ENCODE assay signal across 13 cellular contexts in genomic region chr14:51889851-51890250, GRCh38. TPM values are rescaled to one million over a fixed set of nuclear protein-coding genes. Genes with fewer than 3 reads are reported as not detected.
DNase-seq lines count a peak whose midpoint lies in the region; ATAC-seq and TF ChIP-seq lines count a peak whose summit lies in the region.
"Had no signal": no experiment of that assay in that cellular context is flagged by ENCODE, and none has a peak within 500 bp of the region (broad histone marks: within the 10 kb centered on the region; RNA-seq: fewer than 3 reads in every experiment).

No MANE protein-coding gene starts in this region.

- H3K36me3 ChIP-seq in neuronal stem cell (replicated peaks in 1 of 2; ENCODE audit: control insufficient read depth in 2 of 2, insufficient read depth in 2 of 2, low read length in 2 of 2) (peaks cover 0 to 28% of the 10 kb centered on the region in 2 donors), vagina (no peaks in the 10 kb centered on the region)
- H3K36me3 ChIP-seq: transverse colon had no signal

- no peak overlapping the region for H3K18ac ChIP-seq in neuronal stem cell (ENCODE audit: low read length)

- H3K9ac ChIP-seq in neuronal stem cell (ENCODE audit: low read depth, low read length, poor library complexity), result no peak overlapping the region

- H3K27ac ChIP-seq in neuronal stem cell (replicated peaks; ENCODE audit: low read length) (no peak overlapping the region), vagina (no peak overlapping the region)
- H3K27ac ChIP-seq: PC-9 had no signal

- peaks cover 0 to 3% of the 10 kb centered on the region in 2 donors for H3K9me3 ChIP-seq in neuronal stem cell (replicated peaks in 1 of 2; ENCODE audit: control insufficient read depth in 2 of 2, insufficient read depth in 1 of 2, low read depth in 1 of 2, low read length in 2 of 2)
- H3K9me3 ChIP-seq in vagina, result no peaks in the 10 kb centered on the region
- H3K9me3 ChIP-seq: transverse colon had no signal

- H3K9me3 Mint-ChIP-seq in T-helper 1 cell treated with Interleukin-12 subunit alpha and Interleukin-12 subunit beta and Interleukin-4 antibody, amounts not matched to agents 30 μg/mL and 1 μg/mL, for 36 hours, result no peaks in the 10 kb centered on the region
- peaks cover 6% of the 10 kb centered on the region for H3K9me3 Mint-ChIP-seq in activated naive CD8-positive, alpha-beta T cell treated with anti-CD3 and anti-CD28 coated beads, Interleukin-2, amount 50 U/mL, for 24 hours
- peaks cover 0 to 2% (median 0%) of the 10 kb centered on the region in 7 donors for H3K9me3 Mint-ChIP-seq in naive B cell

- no peak overlapping the region for H3K23ac ChIP-seq in neuronal stem cell (ENCODE audit: low read depth, low read length, poor library complexity)

- H3K36me3 Mint-ChIP-seq in T-helper 1 cell treated with Interleukin-12 subunit alpha and Interleukin-12 subunit beta and Interleukin-4 antibody, amounts not matched to agents 30 μg/mL and 1 μg/mL, for 36 hours (ENCODE audit: low read depth), result peaks cover 38% of the 10 kb centered on the region
- H3K36me3 Mint-ChIP-seq in activated naive CD8-positive, alpha-beta T cell treated with anti-CD3 and anti-CD28 coated beads, Interleukin-2, amount 50 U/mL, for 24 hours (ENCODE audit: low read depth), result peaks cover 46% of the 10 kb centered on the region
- peaks cover 5 to 17% of the 10 kb centered on the region in 2 donors for H3K36me3 Mint-ChIP-seq in naive B cell

- no peak overlapping the region for H4K91ac ChIP-seq in neuronal stem cell (ENCODE audit: low read depth, low read length, poor library complexity)

- H3K4me1 ChIP-seq in neuronal stem cell (ENCODE audit: control insufficient read depth in 2 of 2, insufficient read depth in 1 of 2, low read depth in 1 of 2, low read length in 2 of 2), result no peaks in the 10 kb centered on the region
- H3K4me1 ChIP-seq in vagina, result peaks cover under 1% of the 10 kb centered on the region

- no peak overlapping the region for H3K4me2 ChIP-seq in neuronal stem cell (ENCODE audit: insufficient read depth, low read length, poor library complexity, severe bottlenecking)
- H3K4me2 ChIP-seq: PC-9 had no signal

- no peak for DNase-seq in T-helper 1 cell
- peak; percentile 56 for DNase-seq in M059J (ENCODE audit: low read depth)
- DNase-seq in activated naive CD8-positive, alpha-beta T cell treated with anti-CD3 and anti-CD28 coated beads, Interleukin-2, amount 50 U/mL, for 24 hours, result no peak
- DNase-seq in naive B cell, result no peak
- no peak for DNase-seq in neuronal stem cell (ENCODE audit: low spot score)
- no peak for DNase-seq in activated gamma-delta T cell (lab: John Stamatoyannopoulos, UW)
- no peak for DNase-seq in vagina (ENCODE audit: extremely low spot score in 2 of 2)
- DNase-seq: MV-4-11, NCI-H446 treated with DMSO at 0.1 percent for 48 hours, PC-9, transverse colon had no signal

- H3K4me3 ChIP-seq in neuronal stem cell (ENCODE audit: low read length in 2 of 2), result no peak overlapping the region
- H3K4me3 ChIP-seq in vagina, result no peak overlapping the region
- H3K4me3 ChIP-seq: lung, PC-9, transverse colon had no signal

- no CpG with 5 or more reads among the region's 2 CpGs for WGBS in neuronal stem cell (ENCODE audit: extremely low coverage in 2 of 2, insufficient read length in 2 of 2, insufficient replicate concordance in 1 of 2), 2 donors

- no peak overlapping the region for H2AK5ac ChIP-seq in neuronal stem cell (ENCODE audit: low read depth, low read length)

- no peak for ATAC-seq in activated naive CD8-positive, alpha-beta T cell treated with anti-CD3 and anti-CD28 coated beads, Interleukin-2, amount 50 U/mL, for 24 hours
- ATAC-seq in naive B cell (ENCODE audit: low read depth in 2 of 2), result no peak

- no peak for TF ChIP-seq POLR2A in vagina (IDR thresholded peaks at IDR 0.05)

- no peak overlapping the region for H4K8ac ChIP-seq in neuronal stem cell (ENCODE audit: low read depth, low read length)

- no peak overlapping the region for H3K4ac ChIP-seq in neuronal stem cell (ENCODE audit: low read length)

- H2BK5ac ChIP-seq in neuronal stem cell (ENCODE audit: low read length), result no peak overlapping the region

- H2BK120ac ChIP-seq in neuronal stem cell (ENCODE audit: low read depth, low read length), result no peak overlapping the region

- no peaks in the 10 kb centered on the region for H3K79me1 ChIP-seq in neuronal stem cell (ENCODE audit: low read depth, low read length)

- peak overlapping the region; percentile 21 for H3K27ac Mint-ChIP-seq in T-helper 1 cell treated with Interleukin-12 subunit alpha and Interleukin-12 subunit beta and Interleukin-4 antibody, amounts not matched to agents 30 μg/mL and 1 μg/mL, for 36 hours
- H3K27ac Mint-ChIP-seq in activated naive CD8-positive, alpha-beta T cell treated with anti-CD3 and anti-CD28 coated beads, Interleukin-2, amount 50 U/mL, for 24 hours, result peak overlapping the region; percentile 39
- peak overlapping the region in 4 of 6 donors; percentile 26 to 80 (median 59) for H3K27ac Mint-ChIP-seq in naive B cell

- intact Hi-C loops in vagina (cut with DNase I), result no loop called here

- H3K27me3 ChIP-seq in neuronal stem cell (ENCODE audit: control insufficient read depth in 3 of 3, insufficient read depth in 3 of 3, low read depth in 1 of 3, low read length in 3 of 3) (no peaks in the 10 kb centered on the region), vagina (no peaks in the 10 kb centered on the region)
- H3K27me3 ChIP-seq: transverse colon had no signal

- no peak overlapping the region for H2BK12ac ChIP-seq in neuronal stem cell (ENCODE audit: low read length)

- peaks cover 39% of the 10 kb centered on the region for H3K4me1 Mint-ChIP-seq in T-helper 1 cell treated with Interleukin-12 subunit alpha and Interleukin-12 subunit beta and Interleukin-4 antibody, amounts not matched to agents 30 μg/mL and 1 μg/mL, for 36 hours (ENCODE audit: low read depth)
- H3K4me1 Mint-ChIP-seq in activated naive CD8-positive, alpha-beta T cell treated with anti-CD3 and anti-CD28 coated beads, Interleukin-2, amount 50 U/mL, for 24 hours, result peaks cover 68% of the 10 kb centered on the region
- H3K4me1 Mint-ChIP-seq in naive B cell, result peaks cover 14 to 36% (median 26%) of the 10 kb centered on the region in 3 donors

- no peaks in the 10 kb centered on the region for H3K27me3 Mint-ChIP-seq in T-helper 1 cell treated with Interleukin-12 subunit alpha and Interleukin-12 subunit beta and Interleukin-4 antibody, amounts not matched to agents 30 μg/mL and 1 μg/mL, for 36 hours (ENCODE audit: low read depth)
- no peaks in the 10 kb centered on the region for H3K27me3 Mint-ChIP-seq in activated naive CD8-positive, alpha-beta T cell treated with anti-CD3 and anti-CD28 coated beads, Interleukin-2, amount 50 U/mL, for 24 hours
- H3K27me3 Mint-ChIP-seq in naive B cell, result no peaks in the 10 kb centered on the region

- no peak overlapping the region for H3K14ac ChIP-seq in neuronal stem cell (ENCODE audit: low read length)

- H2AFZ ChIP-seq in neuronal stem cell (ENCODE audit: low read length), result no peak overlapping the region
- H2AFZ ChIP-seq: PC-9 had no signal

- H2BK15ac ChIP-seq in neuronal stem cell (ENCODE audit: low read length), result no peak overlapping the region

- peak overlapping the region; percentile 22 for H3K4me3 Mint-ChIP-seq in T-helper 1 cell treated with Interleukin-12 subunit alpha and Interleukin-12 subunit beta and Interleukin-4 antibody, amounts not matched to agents 30 μg/mL and 1 μg/mL, for 36 hours
- H3K4me3 Mint-ChIP-seq in activated naive CD8-positive, alpha-beta T cell treated with anti-CD3 and anti-CD28 coated beads, Interleukin-2, amount 50 U/mL, for 24 hours, result no peak overlapping the region
- H3K4me3 Mint-ChIP-seq in naive B cell, result no peak overlapping the region

- no peak for TF ChIP-seq CTCF in vagina (IDR thresholded peaks at IDR 0.05)

RNA-seq across cellular contexts. Expression of gene GNG2, which starts 29.4 kb away (rescaled TPM):
- 13.9 and 14.7 TPM in 2 replicates for total RNA-seq in M059J (2014; rRNA removed; shearing (Covaris generic))
- polyA plus RNA-seq in naive B cell (ENCODE audit: low read depth in 6 of 6), result 10 to 100 TPM; 74.1 to 98.6 (median 91.4) TPM
- polyA plus RNA-seq in neuronal stem cell (2013, experiment 1 of 2), result 37.4 TPM
- polyA plus RNA-seq in neuronal stem cell (2013, experiment 2 of 2), result 39.0 TPM
- 12.8 TPM for total RNA-seq in vagina
